In genomic region chr17:75764711-75765421, GRCh38 we compare ENCODE assay signal across 8 cellular contexts. TPM values are rescaled to one million over a fixed set of nuclear protein-coding genes. Genes with fewer than 3 reads are reported as not detected.
A peak's percentile ranks its signal among the peaks of the same experiment; 100 is the strongest.
DNase-seq lines count a peak whose midpoint lies in the region; ATAC-seq and TF ChIP-seq lines count a peak whose summit lies in the region.

Gene GALK1, minus strand, starts transcription at chr17:75765192. Its CDS starts 56 bp downstream, at chr17:75765136.

- H3K27me3 Mint-ChIP-seq in activated CD8-positive, alpha-beta T cell treated with anti-CD3 and anti-CD28 coated beads for 36 hours = no peaks in the 10 kb centered on the region
- no peaks in the 10 kb centered on the region for H3K27me3 Mint-ChIP-seq in memory B cell

- peak; percentile 51 for ATAC-seq in HG02763 (IDR thresholded peaks at IDR 0.05; ENCODE audit: unreplicated experiment)
- peak; percentile 96 for ATAC-seq in activated CD8-positive, alpha-beta T cell treated with anti-CD3 and anti-CD28 coated beads for 36 hours
- peak; percentile 95 for ATAC-seq in memory B cell (ENCODE audit: low read depth)

- peak within 1 kb of the TSS; percentile 79 for H3K4me3 Mint-ChIP-seq in activated CD8-positive, alpha-beta T cell treated with anti-CD3 and anti-CD28 coated beads for 36 hours
- H3K4me3 Mint-ChIP-seq in memory B cell = peak within 1 kb of the TSS; percentile 85

- POLR2A ChIA-PET in activated CD8-positive, alpha-beta T cell treated with anti-CD3 and anti-CD28 coated beads for 36 hours (lab: Charles Lee) = interaction anchor here (0.5 to 11.2 kb wide), 10 partner anchors 11 to 518 kb away, joined by 3 to 215 read pairs (median 4); partner anchors contain the start of genes UNC13D and UNK

- DNase-seq in NCI-H146 (lab: John Stamatoyannopoulos, UW) (peak; percentile 59), NCI-H146 treated with DMSO at 0.1 percent for 48 hours (lab: John Stamatoyannopoulos, UW; ENCODE audit: unreplicated experiment) (no peak), NCI-H526 treated with DMSO at 0.1 percent for 48 hours (lab: John Stamatoyannopoulos, UW) (peak; percentile 19), memory B cell (ENCODE audit: low spot score in 2 of 2) (peak; percentile 73)
- peak; percentile 81 for DNase-seq in activated CD8-positive, alpha-beta T cell treated with anti-CD3 and anti-CD28 coated beads for 36 hours
- peak; percentile 61 for DNase-seq in effector CD8-positive, alpha-beta T cell (lab: John Stamatoyannopoulos, UW)
- DNase-seq in stimulated activated CD8-positive, alpha-beta memory T cell treated with anti-CD3 and anti-CD28 coated beads, Interleukin-15, amount 100 ng/mL, for 1 hour (ENCODE audit: low read depth) = peak; percentile 32

- peak within 1 kb of the TSS; percentile 78 for H3K27ac Mint-ChIP-seq in activated CD8-positive, alpha-beta T cell treated with anti-CD3 and anti-CD28 coated beads for 36 hours
- H3K27ac Mint-ChIP-seq in memory B cell = peak within 1 kb of the TSS; percentile 41

- peak; percentile 78 for TF ChIP-seq CTCF in activated CD8-positive, alpha-beta T cell treated with anti-CD3 and anti-CD28 coated beads for 36 hours (IDR thresholded peaks at IDR 0.05)

- no peaks in the 10 kb centered on the region for H3K9me3 Mint-ChIP-seq in activated CD8-positive, alpha-beta T cell treated with anti-CD3 and anti-CD28 coated beads for 36 hours
- H3K9me3 Mint-ChIP-seq in memory B cell = no peaks in the 10 kb centered on the region

- H3K36me3 Mint-ChIP-seq in activated CD8-positive, alpha-beta T cell treated with anti-CD3 and anti-CD28 coated beads for 36 hours (ENCODE audit: low read depth) = no peaks in the 10 kb centered on the region
- no peaks in the 10 kb centered on the region for H3K36me3 Mint-ChIP-seq in memory B cell

- intact Hi-C loops in activated CD8-positive, alpha-beta T cell treated with anti-CD3 and anti-CD28 coated beads for 36 hours (cut with micrococcal nuclease) = no loop called here

- CTCF ChIA-PET in activated CD8-positive, alpha-beta T cell treated with anti-CD3 and anti-CD28 coated beads for 36 hours (lab: Charles Lee) = interaction anchor here (0.7 to 8.7 kb wide), 27 partner anchors 8 to 250 kb away, joined by 3 to 92 read pairs (median 4); partner anchors contain the start of genes TRIM65, UNK and WBP2

- peaks cover 10% of the 10 kb centered on the region for H3K4me1 Mint-ChIP-seq in activated CD8-positive, alpha-beta T cell treated with anti-CD3 and anti-CD28 coated beads for 36 hours (ENCODE audit: low read depth)
- H3K4me1 Mint-ChIP-seq in memory B cell = peaks cover 6% of the 10 kb centered on the region

RNA-seq across cellular contexts. Expression of gene GALK1, which starts in this region (rescaled TPM):
- total RNA-seq in activated CD8-positive, alpha-beta T cell treated with anti-CD3 and anti-CD28 coated beads for 36 hours = 10 to 100 TPM; 43.4 to 50.7 TPM
